Comparison of ENCODE assay signal across 8 cellular contexts in the genomic region with DNA sequence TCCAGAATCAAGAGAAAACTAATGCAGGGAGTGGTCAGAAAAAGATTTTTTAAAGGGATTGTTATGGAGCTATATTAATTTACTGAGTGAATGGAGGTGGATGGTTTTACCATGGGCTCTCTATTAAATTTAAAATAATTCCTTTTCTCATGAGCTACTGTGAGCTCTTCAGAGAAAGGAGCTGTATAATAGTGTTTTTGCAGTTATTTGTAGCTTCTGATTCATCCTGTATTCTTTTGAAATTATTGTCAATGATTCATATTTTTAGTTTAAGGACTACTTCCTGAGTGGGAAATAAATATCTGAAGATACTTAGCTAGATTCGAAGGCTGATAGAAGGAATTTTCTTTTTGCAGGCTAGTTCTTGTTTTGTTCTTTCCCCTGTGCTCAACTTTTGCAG. TPM values are rescaled to one million over a fixed set of nuclear protein-coding genes. Genes with fewer than 3 reads are reported as not detected.
DNase-seq lines count a peak whose midpoint lies in the region; ATAC-seq and TF ChIP-seq lines count a peak whose summit lies in the region.
"Not testable (repeated sequence)": the region's sequence is repeated elsewhere in the genome, so short reads cannot be mapped to it uniquely, and the experiment has no call there.

No MANE protein-coding gene starts in this region.

- H4K20me1 ChIP-seq in GM23248 (ENCODE audit: insufficient read depth); OCI-LY3 (ENCODE audit: insufficient read depth, low read length): not testable (repeated sequence)

- not testable (repeated sequence) for ATAC-seq in gastrocnemius medialis

- H3K4ac ChIP-seq in mesenchymal stem cell (ENCODE audit: low read depth in 1 of 2, low read length in 2 of 2): not testable (repeated sequence)

- not testable (repeated sequence) for H3K18ac ChIP-seq in mesenchymal stem cell (ENCODE audit: low read depth in 1 of 2, low read length in 2 of 2)

- H3K27ac ChIP-seq in AG04450 (ENCODE audit: low read depth, low read length); mesenchymal stem cell (ENCODE audit: low read length, poor library complexity, severe bottlenecking): not testable (repeated sequence)
- H3K27ac ChIP-seq in GM23248: peak overlapping the region; percentile 84
- peak overlapping the region; percentile 87 for H3K27ac ChIP-seq in OCI-LY3 (ENCODE audit: low read length)
- H3K27ac ChIP-seq in gastrocnemius medialis: peak overlapping the region; percentile 97 to 100 (median 98)

- peak overlapping the region; percentile 53 for H3K4me3 ChIP-seq in AG04450 (ENCODE audit: low read depth, low read length)
- H3K4me3 ChIP-seq in GM23248: peak overlapping the region; percentile 91
- peak overlapping the region; percentile 99 for H3K4me3 ChIP-seq in OCI-LY3 (ENCODE audit: low read length)
- peak overlapping the region; percentile 1 to 46 for H3K4me3 ChIP-seq in cardiac fibroblast (replicated peaks in 1 of 2; ENCODE audit: low read depth in 2 of 2, low read length in 2 of 2)
- peak overlapping the region; percentile 59 for H3K4me3 ChIP-seq in fibroblast of the aortic adventitia (ENCODE audit: low read depth, low read length)
- H3K4me3 ChIP-seq in mesenchymal stem cell (ENCODE audit: insufficient read depth in 1 of 2, low read depth in 1 of 2, low read length in 2 of 2): peak overlapping the region in 1 of 2 experiments; percentile 88
- H3K4me3 ChIP-seq in gastrocnemius medialis: peak overlapping the region; percentile 85 to 98 (median 86)

- H4K8ac ChIP-seq in mesenchymal stem cell (ENCODE audit: low read length): not testable (repeated sequence)

- not testable (repeated sequence) for H2AFZ ChIP-seq in GM23248; OCI-LY3 (ENCODE audit: low read depth, low read length); mesenchymal stem cell (ENCODE audit: low read depth, low read length)

- WGBS in GM23248 (ENCODE audit: low coverage in 1 of 2, low lambda C conversion rate in 2 of 2, missing lambda C conversion rate in 2 of 2), 2 experiments: 0 to 4% methylated on average over 1 of the region's 1 CpG
- WGBS in mesenchymal stem cell: 37% methylated on average over 1 of the region's 1 CpG

- H3K9ac ChIP-seq in GM23248 (peak overlapping the region; percentile 95), OCI-LY3 (ENCODE audit: low read length) (peak overlapping the region; percentile 97), mesenchymal stem cell (ENCODE audit: low read length) (peak overlapping the region; percentile 96)

- not testable (repeated sequence) for H2BK15ac ChIP-seq in mesenchymal stem cell (ENCODE audit: low read depth, poor library complexity, severe bottlenecking)

- H2BK12ac ChIP-seq in mesenchymal stem cell (ENCODE audit: low read length in 2 of 2): not testable (repeated sequence)

- H3K36me3 ChIP-seq in GM23248 (ENCODE audit: low read depth); OCI-LY3 (replicated peaks; ENCODE audit: low read depth, low read length); mesenchymal stem cell (ENCODE audit: control insufficient read depth in 1 of 2, insufficient read depth in 2 of 2, low read depth in 1 of 2, low read length in 2 of 2); gastrocnemius medialis: not testable (repeated sequence)

- H3K9me3 Mint-ChIP-seq in activated T-cell treated with anti-CD3 and anti-CD28 coated beads, Interleukin-2, amount 50 U/mL, for 24 hours: not testable (repeated sequence)

- H3K4me1 Mint-ChIP-seq in activated T-cell treated with anti-CD3 and anti-CD28 coated beads, Interleukin-2, amount 50 U/mL, for 24 hours (ENCODE audit: low read depth): peaks cover 38% of the 10 kb centered on the region

- DNase-seq in AG04450 (ENCODE audit: low read depth, low spot score); activated T-cell treated with anti-CD3 and anti-CD28 coated beads, Interleukin-2, amount 50 U/mL, for 24 hours; fibroblast of the aortic adventitia (ENCODE audit: low read depth); mesenchymal stem cell; gastrocnemius medialis: not testable (repeated sequence)
- peak; percentile 54 for DNase-seq in GM23248
- DNase-seq in cardiac fibroblast (ENCODE audit: low read depth in 2 of 2): peak in 1 of 2 donors; percentile 55

- H3K79me2 ChIP-seq in GM23248 (ENCODE audit: insufficient read depth): peaks cover 73% of the 10 kb centered on the region
- peaks cover 82% of the 10 kb centered on the region for H3K79me2 ChIP-seq in OCI-LY3 (ENCODE audit: low read length)

- H3K36me3 Mint-ChIP-seq in activated T-cell treated with anti-CD3 and anti-CD28 coated beads, Interleukin-2, amount 50 U/mL, for 24 hours (ENCODE audit: low read depth): peaks cover 46% of the 10 kb centered on the region

- H3K23ac ChIP-seq in mesenchymal stem cell (ENCODE audit: low read length in 2 of 2): not testable (repeated sequence)

- H3K9me2 ChIP-seq in GM23248 (ENCODE audit: insufficient read depth): not testable (repeated sequence)

- not testable (repeated sequence) for H2AK5ac ChIP-seq in mesenchymal stem cell (ENCODE audit: low read length, severe bottlenecking)

- H3K4me1 ChIP-seq in GM23248 (ENCODE audit: insufficient read depth) (peaks cover 13% of the 10 kb centered on the region; the same call in 1 of the 2 replicates), OCI-LY3 (ENCODE audit: low read length) (peaks cover 16% of the 10 kb centered on the region), gastrocnemius medialis (peaks cover 29 to 44% of the 10 kb centered on the region in 2 donors)
- H3K4me1 ChIP-seq in mesenchymal stem cell (ENCODE audit: control insufficient read depth, insufficient read depth, low read depth, low read length): not testable (repeated sequence)

- H3K4me3 Mint-ChIP-seq in activated T-cell treated with anti-CD3 and anti-CD28 coated beads, Interleukin-2, amount 50 U/mL, for 24 hours: peak overlapping the region; percentile 91

- H3K14ac ChIP-seq in mesenchymal stem cell (ENCODE audit: low read length in 2 of 2): not testable (repeated sequence)

- H4K91ac ChIP-seq in mesenchymal stem cell (ENCODE audit: low read length): not testable (repeated sequence)

- intact Hi-C loops in gastrocnemius medialis (cut with DNase I; ENCODE audit: low total_unique reads): loop anchor here (10.0 kb wide), 2 partner anchors 78 to 1082 kb away; partner anchors contain the start of genes HILPDA and NRF1

- H3K4me2 ChIP-seq in GM23248 (ENCODE audit: unreplicated experiment): peak overlapping the region; percentile 59
- H3K4me2 ChIP-seq in OCI-LY3 (ENCODE audit: low read length): peak overlapping the region; percentile 65
- not testable (repeated sequence) for H3K4me2 ChIP-seq in mesenchymal stem cell (ENCODE audit: low read length, poor library complexity, severe bottlenecking)

- not testable (repeated sequence) for H2BK5ac ChIP-seq in mesenchymal stem cell (ENCODE audit: low read depth, low read length, poor library complexity, severe bottlenecking)

- TF ChIP-seq POLR2A in gastrocnemius medialis (IDR thresholded peaks at IDR 0.05): not testable (repeated sequence)

- not testable (repeated sequence) for H2BK120ac ChIP-seq in mesenchymal stem cell (ENCODE audit: low read depth, low read length)

- H3K27me3 Mint-ChIP-seq in activated T-cell treated with anti-CD3 and anti-CD28 coated beads, Interleukin-2, amount 50 U/mL, for 24 hours: not testable (repeated sequence)

- H3F3A ChIP-seq in GM23248 (ENCODE audit: insufficient read depth): peaks cover 18% of the 10 kb centered on the region; the same call in 1 of the 2 replicates

- H3K9me3 ChIP-seq in AG04450 (ENCODE audit: control insufficient read depth, insufficient read depth, low read length); GM23248 (ENCODE audit: low read depth); OCI-LY3 (ENCODE audit: insufficient read depth, low read length); mesenchymal stem cell (ENCODE audit: control insufficient read depth, low read length); gastrocnemius medialis: not testable (repeated sequence)

- H3K27ac Mint-ChIP-seq in activated T-cell treated with anti-CD3 and anti-CD28 coated beads, Interleukin-2, amount 50 U/mL, for 24 hours: peak overlapping the region; percentile 97

- not testable (repeated sequence) for TF ChIP-seq CTCF in AG04450 (IDR thresholded peaks at IDR 0.05; ENCODE audit: low read depth, low read length); OCI-LY3 (IDR thresholded peaks at IDR 0.05; ENCODE audit: low read depth, low read length); cardiac fibroblast (IDR thresholded peaks at IDR 0.05; ENCODE audit: low read depth, low read length); fibroblast of the aortic adventitia (IDR thresholded peaks at IDR 0.05; ENCODE audit: insufficient read depth, low read length); gastrocnemius medialis (IDR thresholded peaks at IDR 0.05 in 4 of 5, conservative IDR thresholded peaks at IDR 0.05 in 1 of 5)

- H3K79me1 ChIP-seq in mesenchymal stem cell (replicated peaks; ENCODE audit: low read length, poor library complexity, severe bottlenecking): not testable (repeated sequence)

- in situ Hi-C loops in GM23248 (cut with MboI); gastrocnemius medialis (cut with MboI; ENCODE audit: low sequenced_read_pairs in 4 of 4): not testable (repeated sequence)

- not testable (repeated sequence) for H3K27me3 ChIP-seq in AG04450 (ENCODE audit: control insufficient read depth, insufficient read depth, low read length); GM23248 (replicated peaks; ENCODE audit: insufficient read depth); OCI-LY3 (ENCODE audit: low read depth, low read length); mesenchymal stem cell (ENCODE audit: control insufficient read depth in 1 of 2, insufficient read depth in 1 of 2, low read length in 2 of 2); gastrocnemius medialis

- CTCF ChIA-PET in AG04450 (lab: Charles Lee): not testable (repeated sequence)

- POLR2A ChIA-PET in AG04450 (lab: Yijun Ruan, JAX): not testable (repeated sequence)

RNA-seq across cellular contexts. Expression of gene METTL2B, which starts 56.4 kb away (rescaled TPM):
- polyA plus RNA-seq in AG04450 (2011; rRNA removed) (22.1 and 25.9 TPM in 2 replicates), GM23248 (2016; fragmentation: Nextera tagmentation; extraction: Ambion mirVana) (19.2 and 19.9 TPM in 2 replicates)
- 21.4 and 29.8 TPM in 2 replicates for polyA minus RNA-seq in AG04450 (2011; rRNA and poly(A)+ RNA removed)
- 36.5 and 42.5 TPM in 2 replicates for total RNA-seq in GM23248 (2014; rRNA removed; shearing (Covaris generic))
- total RNA-seq in fibroblast of the aortic adventitia (ENCODE audit: low replicate concordance) (13.5 and 41.4 TPM in 2 replicates), gastrocnemius medialis (10 to 100 TPM; 19.8 to 22.5 (median 20.6) TPM)
- 19.1 TPM for polyA plus RNA-seq in mesenchymal stem cell (2013, experiment 1 of 2)
- polyA plus RNA-seq in mesenchymal stem cell (2013, experiment 2 of 2): 19.3 TPM
